ENCODE assay signal across 19 cellular contexts in the genomic region with DNA sequence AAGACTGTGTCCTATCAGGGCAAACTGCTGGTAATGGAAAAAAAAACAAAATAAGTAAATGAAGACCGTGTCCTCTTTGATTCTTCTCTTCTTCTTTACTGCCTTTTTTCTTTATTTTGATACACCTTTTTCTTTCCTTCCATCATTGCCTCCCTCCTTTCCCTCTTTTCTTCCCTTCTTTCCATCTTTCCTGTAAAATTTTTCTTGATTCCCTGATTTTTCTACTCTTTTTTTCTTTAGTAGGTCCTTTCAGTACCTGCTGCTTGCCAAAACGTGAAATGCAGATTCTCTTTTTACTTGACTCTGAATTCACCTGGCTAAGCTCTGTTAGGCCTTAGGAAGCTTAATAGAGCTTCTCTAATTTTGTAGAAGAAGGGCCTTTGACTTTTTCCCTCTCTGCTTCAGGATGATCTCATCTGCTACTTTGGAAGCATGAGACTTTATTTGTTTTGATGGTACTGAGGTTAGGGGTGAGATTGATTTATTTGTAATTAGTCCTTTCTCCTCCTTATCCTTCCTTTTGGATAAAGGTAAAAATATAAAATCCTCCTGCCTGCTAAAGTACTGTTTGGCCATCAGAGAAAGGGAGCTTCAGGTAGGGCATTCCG. TPM values are rescaled to one million over a fixed set of nuclear protein-coding genes. Genes with fewer than 3 reads are reported as not detected.
DNase-seq lines count a peak whose midpoint lies in the region; ATAC-seq, FAIRE-seq and TF ChIP-seq lines count a peak whose summit lies in the region.
"Had no signal": no experiment of that assay in that cellular context is flagged by ENCODE, and none has a peak within 500 bp of the region (broad histone marks: within the 10 kb centered on the region; RNA-seq: fewer than 3 reads in every experiment).

No MANE protein-coding gene starts in this region.

- H3K4me1 Mint-ChIP-seq in T-helper 1 cell treated with Interleukin-12 subunit alpha and Interleukin-12 subunit beta and Interleukin-4 antibody, amounts not matched to agents 30 μg/mL and 1 μg/mL, for 36 hours (ENCODE audit: low read depth) = peaks cover 22% of the 10 kb centered on the region
- peaks cover 83% of the 10 kb centered on the region for H3K4me1 Mint-ChIP-seq in activated B cell treated with CpG ODN at 0.5 μM for 24 hours
- peaks cover 26 to 68% (median 57%) of the 10 kb centered on the region in 7 donors for H3K4me1 Mint-ChIP-seq in naive thymus-derived CD4-positive, alpha-beta T cell

- intact Hi-C loops in activated B cell treated with CpG ODN at 0.5 μM for 24 hours (cut with micrococcal nuclease) = no loop called here
- intact Hi-C loops in naive thymus-derived CD4-positive, alpha-beta T cell (cut with micrococcal nuclease) = no loop called here

- no peak for ATAC-seq in activated B cell treated with CpG ODN at 0.5 μM for 24 hours (ENCODE audit: low read depth)
- ATAC-seq in naive thymus-derived CD4-positive, alpha-beta T cell = no peak
- ATAC-seq in HG02623 (IDR thresholded peaks at IDR 0.05; ENCODE audit: unreplicated experiment) = no peak

- POLR2A ChIA-PET in activated B cell treated with CpG ODN at 0.5 μM for 24 hours (lab: Charles Lee) = interaction anchor here (4.3 kb wide), 1 partner anchor 19 kb away, joined by 24 read pairs; a partner anchor contains a TSS
- POLR2A ChIA-PET in naive thymus-derived CD4-positive, alpha-beta T cell (lab: Charles Lee) = no interaction called here

- peak overlapping the region; percentile 51 for H3K27ac Mint-ChIP-seq in T-helper 1 cell treated with Interleukin-12 subunit alpha and Interleukin-12 subunit beta and Interleukin-4 antibody, amounts not matched to agents 30 μg/mL and 1 μg/mL, for 36 hours
- H3K27ac Mint-ChIP-seq in activated B cell treated with CpG ODN at 0.5 μM for 24 hours = peak overlapping the region; percentile 69
- peak overlapping the region in 8 of 9 donors; percentile 2 to 86 (median 44) for H3K27ac Mint-ChIP-seq in naive thymus-derived CD4-positive, alpha-beta T cell

- no peaks in the 10 kb centered on the region for H3K9me3 ChIP-seq in naive thymus-derived CD4-positive, alpha-beta T cell (ENCODE audit: control insufficient read depth in 2 of 3, low read length in 3 of 3)

- H3K9me3 Mint-ChIP-seq in T-helper 1 cell treated with Interleukin-12 subunit alpha and Interleukin-12 subunit beta and Interleukin-4 antibody, amounts not matched to agents 30 μg/mL and 1 μg/mL, for 36 hours = no peaks in the 10 kb centered on the region
- H3K9me3 Mint-ChIP-seq in activated B cell treated with CpG ODN at 0.5 μM for 24 hours = no peaks in the 10 kb centered on the region
- H3K9me3 Mint-ChIP-seq in naive thymus-derived CD4-positive, alpha-beta T cell = no peaks in the 10 kb centered on the region

- CTCF ChIA-PET in activated B cell treated with CpG ODN at 0.5 μM for 24 hours (lab: Charles Lee) = interaction anchor here (1.0 kb wide), 1 partner anchor 46 kb away, joined by 3 read pairs; no protein-coding TSS in a partner anchor
- CTCF ChIA-PET in naive thymus-derived CD4-positive, alpha-beta T cell (lab: Charles Lee) = interaction anchor here (1.3 kb wide), 1 partner anchor 28 kb away, joined by 3 read pairs; no protein-coding TSS in a partner anchor

- no peaks in the 10 kb centered on the region for H3K27me3 Mint-ChIP-seq in T-helper 1 cell treated with Interleukin-12 subunit alpha and Interleukin-12 subunit beta and Interleukin-4 antibody, amounts not matched to agents 30 μg/mL and 1 μg/mL, for 36 hours (ENCODE audit: low read depth)
- H3K27me3 Mint-ChIP-seq in activated B cell treated with CpG ODN at 0.5 μM for 24 hours = no peaks in the 10 kb centered on the region
- H3K27me3 Mint-ChIP-seq in naive thymus-derived CD4-positive, alpha-beta T cell = no peaks in the 10 kb centered on the region

- H3K4me3 ChIP-seq in naive thymus-derived CD4-positive, alpha-beta T cell (ENCODE audit: low read length) = no peak overlapping the region

- no peak for TF ChIP-seq CTCF in activated B cell treated with CpG ODN at 0.5 μM for 24 hours (IDR thresholded peaks at IDR 0.05)

- H3K36me3 Mint-ChIP-seq in T-helper 1 cell treated with Interleukin-12 subunit alpha and Interleukin-12 subunit beta and Interleukin-4 antibody, amounts not matched to agents 30 μg/mL and 1 μg/mL, for 36 hours (ENCODE audit: low read depth) = peaks cover 23% of the 10 kb centered on the region
- peaks cover 30% of the 10 kb centered on the region for H3K36me3 Mint-ChIP-seq in activated B cell treated with CpG ODN at 0.5 μM for 24 hours (ENCODE audit: low read depth)
- H3K36me3 Mint-ChIP-seq in naive thymus-derived CD4-positive, alpha-beta T cell = peaks cover 2 to 14% (median 6%) of the 10 kb centered on the region in 5 donors

- no peak for DNase-seq in T-helper 1 cell
- DNase-seq in GM12892 (ENCODE audit: insufficient read length) = no peak
- no peak for DNase-seq in activated B cell treated with CpG ODN at 0.5 μM for 24 hours
- no peak for DNase-seq in naive thymus-derived CD4-positive, alpha-beta T cell
- no peak for DNase-seq in activated gamma-delta T cell treated with Interleukin-2 at 50 U/mL for 16 hours
- DNase-seq in AG08396 (ENCODE audit: low spot score) = no peak
- DNase-seq: activated CD8-positive, alpha-beta memory T cell treated with anti-CD3 and anti-CD28 coated beads for 24 hours; activated effector memory CD4-positive, alpha-beta T cell treated with Interleukin-2 at 50 U/mL for 16 hours; aorta; hippocampal formation; NCI-H187 treated with DMSO at 0.1 percent for 48 hours; NCI-H446 treated with DMSO at 0.1 percent for 48 hours; RPMI8226; stimulated activated CD4-positive, alpha-beta T cell treated with anti-CD3 and anti-CD28 coated beads, Interleukin-12 subunit alpha, Interleukin-12 subunit beta, amount 100 ng/mL, for 4 hours; SW 1271 had no signal

- TF ChIP-seq POLR2A in GM12892 (IDR thresholded peaks at IDR 0.05; ENCODE audit: low read depth, low read length) = no peak

- H3K27ac ChIP-seq in naive thymus-derived CD4-positive, alpha-beta T cell (ENCODE audit: low read depth, low read length) = no peak overlapping the region
- H3K27ac ChIP-seq: 22Rv1, VCaP had no signal

- no peaks in the 10 kb centered on the region for H3K27me3 ChIP-seq in naive thymus-derived CD4-positive, alpha-beta T cell (ENCODE audit: control insufficient read depth in 2 of 2, insufficient read depth in 2 of 2, low read length in 2 of 2)

- peaks cover 25 to 30% of the 10 kb centered on the region in 2 donors for H3K4me1 ChIP-seq in naive thymus-derived CD4-positive, alpha-beta T cell (ENCODE audit: control insufficient read depth in 2 of 2, insufficient read depth in 2 of 2, low read length in 2 of 2)

- no peak overlapping the region for H3K4me3 Mint-ChIP-seq in T-helper 1 cell treated with Interleukin-12 subunit alpha and Interleukin-12 subunit beta and Interleukin-4 antibody, amounts not matched to agents 30 μg/mL and 1 μg/mL, for 36 hours
- H3K4me3 Mint-ChIP-seq in activated B cell treated with CpG ODN at 0.5 μM for 24 hours = peak overlapping the region; percentile 9
- peak overlapping the region in 5 of 10 donors; percentile 11 to 73 (median 30) for H3K4me3 Mint-ChIP-seq in naive thymus-derived CD4-positive, alpha-beta T cell

- peak; percentile 50 for FAIRE-seq in GM12892 (lab: Jason Lieb, UNC)

- H3K36me3 ChIP-seq in naive thymus-derived CD4-positive, alpha-beta T cell (ENCODE audit: control insufficient read depth in 2 of 3, insufficient read depth in 3 of 3, low read length in 3 of 3) = peaks cover 0 to 17% (median 0%) of the 10 kb centered on the region in 3 experiments

RNA-seq across cellular contexts. Expression of a gene that starts 19.2 kb away (rescaled TPM):
- 85.6 TPM for polyA plus RNA-seq in GM12892 (2012; ENCODE audit: missing spikeins)
- 136 and 142 TPM in 2 replicates for total RNA-seq in activated B cell treated with CpG ODN at 0.5 μM for 24 hours
- 100 to 1,000 TPM; 124 to 189 (median 166) TPM for total RNA-seq in naive thymus-derived CD4-positive, alpha-beta T cell
- polyA plus RNA-seq in naive thymus-derived CD4-positive, alpha-beta T cell = 100 to 1,000 TPM; 171 to 174 TPM
